Comparison of ENCODE assay signal across 17 cellular contexts in genomic region chr5:51131266-51131665, GRCh38.
"Had no signal": no experiment of that assay in that cellular context is flagged by ENCODE, and none has a peak within 500 bp of the region (broad histone marks: within the 10 kb centered on the region; RNA-seq: fewer than 3 reads in every experiment).

No MANE protein-coding gene starts in this region.

- H3K27me3 ChIP-seq: MG63 had no signal

- H3K36me3 ChIP-seq: MG63 had no signal

- H3K9me3 ChIP-seq: MG63, SK-N-SH had no signal

- H3K4me3 ChIP-seq: MG63 had no signal

- DNase-seq: KBM-7, MG63, NCI-H1092, NCI-H1417 treated with DMSO at 0.1 percent for 48 hours, NCI-H146, NCI-H1694 treated with DMSO at 0.1 percent for 48 hours, NCI-H1930, NCI-H2081, NCI-H2107, NCI-H2227 treated with DMSO at 0.1 percent for 48 hours, NCI-H524, NCI-H526 treated with DMSO at 0.1 percent for 48 hours, NCI-H774, SHP77, SK-N-SH, SW 1271, T-cell had no signal
